11 cellular contexts compared by ENCODE assay signal in the genomic region with DNA sequence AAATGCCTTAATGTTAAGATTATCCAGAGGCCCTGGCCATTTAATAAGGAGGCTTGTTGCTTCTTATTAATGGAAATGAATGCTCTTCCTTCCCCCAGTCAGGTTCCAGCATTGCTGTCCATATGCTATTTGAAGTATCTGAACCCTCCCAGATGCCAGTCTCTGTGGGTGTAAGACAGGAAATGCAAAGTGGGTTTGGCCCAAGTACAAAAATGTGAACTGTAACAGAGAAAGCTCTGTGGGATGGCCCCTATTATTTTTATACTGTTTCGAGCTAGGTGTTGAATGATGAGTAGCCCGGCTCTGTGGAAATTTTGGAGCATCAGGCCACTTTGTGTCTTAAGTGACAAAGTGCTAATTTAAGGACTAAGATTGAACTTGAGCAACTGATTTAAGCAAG.
A peak's percentile ranks its signal among the peaks of the same experiment; 100 is the strongest.
DNase-seq lines count a peak whose midpoint lies in the region; ATAC-seq and TF ChIP-seq lines count a peak whose summit lies in the region.
"Had no signal": no experiment of that assay in that cellular context is flagged by ENCODE, and none has a peak within 500 bp of the region (broad histone marks: within the 10 kb centered on the region; RNA-seq: fewer than 3 reads in every experiment).

No MANE protein-coding gene starts in this region.

- H3K27ac Mint-ChIP-seq in CD4-positive, CD25-positive, alpha-beta regulatory T cell: peak overlapping the region in 1 of 3 donors; percentile 2
- peak overlapping the region; percentile 70 for H3K27ac Mint-ChIP-seq in activated naive CD8-positive, alpha-beta T cell treated with anti-CD3 and anti-CD28 coated beads for 36 hours

- 75 to 87% (median 81%) methylated on average over 2 of the region's 2 CpGs for WGBS in adrenal gland, 4 donors

- peak in 1 of 2 donors; percentile 23 for ATAC-seq in CD4-positive, CD25-positive, alpha-beta regulatory T cell (ENCODE audit: low read depth in 2 of 2)

- peak overlapping the region in 2 of 4 donors; percentile 56 to 62 for H3K4me3 Mint-ChIP-seq in CD4-positive, CD25-positive, alpha-beta regulatory T cell
- peak overlapping the region; percentile 33 for H3K4me3 Mint-ChIP-seq in activated naive CD8-positive, alpha-beta T cell treated with anti-CD3 and anti-CD28 coated beads for 36 hours

- H3K36me3 Mint-ChIP-seq in CD4-positive, CD25-positive, alpha-beta regulatory T cell: peaks cover 4% of the 10 kb centered on the region
- peaks cover 8% of the 10 kb centered on the region for H3K36me3 Mint-ChIP-seq in activated naive CD8-positive, alpha-beta T cell treated with anti-CD3 and anti-CD28 coated beads for 36 hours

- TF ChIP-seq POLR2A in adrenal gland (IDR thresholded peaks at IDR 0.05): no peak

- intact Hi-C loops in adrenal gland (cut with DNase I): no loop called here

- H3K9me3 ChIP-seq in CD4-positive, CD25-positive, alpha-beta regulatory T cell (ENCODE audit: control insufficient read depth in 2 of 2, low read length in 2 of 2): no peaks in the 10 kb centered on the region
- no peaks in the 10 kb centered on the region for H3K9me3 ChIP-seq in adrenal gland (replicated peaks in 1 of 3)

- H3K4me1 Mint-ChIP-seq in CD4-positive, CD25-positive, alpha-beta regulatory T cell: peaks cover 28 to 74% (median 48%) of the 10 kb centered on the region in 4 donors
- H3K4me1 Mint-ChIP-seq in activated naive CD8-positive, alpha-beta T cell treated with anti-CD3 and anti-CD28 coated beads for 36 hours: peaks cover 68% of the 10 kb centered on the region

- H3K27me3 Mint-ChIP-seq in CD4-positive, CD25-positive, alpha-beta regulatory T cell: peaks cover 6% of the 10 kb centered on the region
- no peaks in the 10 kb centered on the region for H3K27me3 Mint-ChIP-seq in activated naive CD8-positive, alpha-beta T cell treated with anti-CD3 and anti-CD28 coated beads for 36 hours

- H3K9me3 Mint-ChIP-seq in CD4-positive, CD25-positive, alpha-beta regulatory T cell: peaks cover 0 to 2% (median 0%) of the 10 kb centered on the region in 7 donors
- peaks cover 2% of the 10 kb centered on the region for H3K9me3 Mint-ChIP-seq in activated naive CD8-positive, alpha-beta T cell treated with anti-CD3 and anti-CD28 coated beads for 36 hours

- peak in 2 of 3 donors; percentile 11 to 64 for DNase-seq in CD4-positive, CD25-positive, alpha-beta regulatory T cell
- DNase-seq in HT-29 (ENCODE audit: low spot score): peak; percentile 34
- DNase-seq in activated naive CD8-positive, alpha-beta T cell treated with anti-CD3 and anti-CD28 coated beads for 36 hours: no peak
- DNase-seq in kidney epithelial cell (ENCODE audit: low read depth): peak; percentile 19
- no peak for DNase-seq in adrenal gland
- DNase-seq in mesenteric fat pad (ENCODE audit: low spot score): no peak
- DNase-seq in NCI-H187 (lab: John Stamatoyannopoulos, UW): no peak
- DNase-seq in NCI-H510A treated with DMSO at 0.1 percent for 48 hours (lab: John Stamatoyannopoulos, UW): no peak
- DNase-seq: mesendoderm, NCI-H1436 had no signal

- H3K4me1 ChIP-seq in CD4-positive, CD25-positive, alpha-beta regulatory T cell (ENCODE audit: control insufficient read depth, insufficient read depth, low read length, poor library complexity, severe bottlenecking): peaks cover 37% of the 10 kb centered on the region
- H3K4me1 ChIP-seq in adrenal gland (replicated peaks in 1 of 2): no peaks in the 10 kb centered on the region

- H3K36me3 ChIP-seq in CD4-positive, CD25-positive, alpha-beta regulatory T cell (ENCODE audit: control insufficient read depth, insufficient read depth, low read length): no peaks in the 10 kb centered on the region
- no peaks in the 10 kb centered on the region for H3K36me3 ChIP-seq in kidney epithelial cell (ENCODE audit: control insufficient read depth, insufficient read depth, low read length)
- no peaks in the 10 kb centered on the region for H3K36me3 ChIP-seq in adrenal gland (replicated peaks in 1 of 2)
- H3K36me3 ChIP-seq: SJSA1 had no signal

- H3K27me3 ChIP-seq in CD4-positive, CD25-positive, alpha-beta regulatory T cell (ENCODE audit: control insufficient read depth, insufficient read depth, low read length): no peaks in the 10 kb centered on the region
- no peaks in the 10 kb centered on the region for H3K27me3 ChIP-seq in kidney epithelial cell (ENCODE audit: control insufficient read depth, insufficient read depth, low read length)
- H3K27me3 ChIP-seq in adrenal gland: no peaks in the 10 kb centered on the region
- H3K27me3 ChIP-seq: SJSA1 had no signal

- peak overlapping the region; percentile 13 for H3K4me3 ChIP-seq in CD4-positive, CD25-positive, alpha-beta regulatory T cell (ENCODE audit: low read depth, low read length)
- H3K4me3 ChIP-seq in kidney epithelial cell (ENCODE audit: low read depth, low read length): no peak overlapping the region
- no peak overlapping the region for H3K4me3 ChIP-seq in adrenal gland
- H3K4me3 ChIP-seq: SJSA1 had no signal

- no peak overlapping the region for H3K27ac ChIP-seq in CD4-positive, CD25-positive, alpha-beta regulatory T cell (ENCODE audit: insufficient read depth, low read length, poor library complexity, severe bottlenecking)
- no peak overlapping the region for H3K27ac ChIP-seq in adrenal gland
- H3K27ac ChIP-seq: SJSA1 had no signal

- TF ChIP-seq CTCF in kidney epithelial cell (IDR thresholded peaks at IDR 0.05; ENCODE audit: insufficient read depth, low read length, poor library complexity, severe bottlenecking) (no peak), adrenal gland (IDR thresholded peaks at IDR 0.05) (no peak)

Comparison
In these comparisons a context has a peak if more than half of its experiments do, and no peak if none do; other contexts are left out.
1. DNase-seq: peak in CD4-positive, CD25-positive, alpha-beta regulatory T cell (2 of 3), HT-29 (single experiment) and kidney epithelial cell (single experiment); none in activated naive CD8-positive, alpha-beta T cell treated with anti-CD3 and anti-CD28 coated beads for 36 hours (single experiment), adrenal gland (0 of 7), mesenteric fat pad (single experiment), NCI-H187 (0 of 2) and NCI-H510A treated with DMSO at 0.1 percent for 48 hours (single experiment).